Comparison of ENCODE assay signal across 13 cellular contexts in the genomic region with DNA sequence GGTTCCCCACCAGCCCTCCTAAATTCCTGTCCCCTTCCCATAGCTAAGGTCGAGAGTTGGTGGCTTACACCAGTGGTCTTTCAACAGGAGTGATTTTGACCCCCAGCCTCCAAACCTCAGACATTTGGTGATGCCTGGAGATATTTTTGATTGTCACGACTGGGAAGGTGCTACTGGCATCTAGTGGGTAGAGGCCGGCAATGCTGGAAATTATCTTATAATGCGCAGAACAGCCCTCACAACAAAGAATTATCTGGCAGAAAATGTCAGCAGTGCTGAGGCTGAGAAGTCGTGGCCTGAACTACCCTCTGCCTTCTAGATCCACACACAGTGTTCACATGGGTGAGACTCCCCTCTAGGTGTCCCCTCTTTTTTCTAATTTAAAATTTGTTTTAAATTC.
A peak's percentile ranks its signal among the peaks of the same experiment; 100 is the strongest.
DNase-seq lines count a peak whose midpoint lies in the region; ATAC-seq, FAIRE-seq and TF ChIP-seq lines count a peak whose summit lies in the region.
"Had no signal": no experiment of that assay in that cellular context is flagged by ENCODE, and none has a peak within 500 bp of the region (broad histone marks: within the 10 kb centered on the region; RNA-seq: fewer than 3 reads in every experiment).

No MANE protein-coding gene starts in this region.

- ATAC-seq in stimulated activated naive CD8-positive, alpha-beta T cell treated with anti-CD3 and anti-CD28 coated beads, Interleukin-15, Interleukin-2, amounts not matched to agents 100 U/mL and 50 U/mL, for 24 hours: no peak
- ATAC-seq: naive thymus-derived CD8-positive, alpha-beta T cell had no signal

- no peak overlapping the region for H3K9ac ChIP-seq in H1 (replicated peaks in 1 of 4; ENCODE audit: extremely low read depth in 1 of 4, low read depth in 3 of 4, low read length in 3 of 4)

- FAIRE-seq in H1 (lab: Jason Lieb, UNC): no peak

- no peak for TF ChIP-seq POLR2A in H1 (IDR thresholded peaks at IDR 0.05; ENCODE audit: control extremely low read depth in 1 of 2, low read depth in 2 of 2, low read length in 2 of 2)

- H2BK120ac ChIP-seq in H1 (replicated peaks; ENCODE audit: low read depth, low read length): no peak overlapping the region

- no peak for TF ChIP-seq EP300 in H1 (IDR thresholded peaks at IDR 0.05; ENCODE audit: borderline replicate concordance in 1 of 2, low read depth in 2 of 2, low read length in 2 of 2)

- H4K91ac ChIP-seq in H1 (replicated peaks; ENCODE audit: insufficient read length, low read length): no peak overlapping the region

- no peak overlapping the region for H4K5ac ChIP-seq in H1 (ENCODE audit: insufficient read length, low read depth, low read length)

- no peaks in the 10 kb centered on the region; a peak in 1 of 7 replicates for H3K4me1 ChIP-seq in H1 (replicated peaks in 1 of 4; ENCODE audit: control insufficient read depth in 3 of 4, insufficient read depth in 4 of 4, low read length in 3 of 4)
- H3K4me1 ChIP-seq: suprapubic skin had no signal

- no peaks in the 10 kb centered on the region for H4K20me1 ChIP-seq in H1 (replicated peaks in 1 of 2; ENCODE audit: control insufficient read depth in 1 of 2, insufficient read depth in 2 of 2, low read length in 2 of 2)

- H3K36me3 ChIP-seq in H1 (ENCODE audit: control insufficient read depth in 2 of 4, insufficient read depth in 4 of 4, low read length in 3 of 4): no peaks in the 10 kb centered on the region
- H3K36me3 ChIP-seq: suprapubic skin had no signal

- H2BK20ac ChIP-seq in H1 (ENCODE audit: low read length): no peak overlapping the region

- no peaks in the 10 kb centered on the region for H3K23me2 ChIP-seq in H1 (ENCODE audit: low read depth, low read length)

- 77% methylated on average over 5 of the region's 5 CpGs; no CpG with 5 or more reads in 1 of the 2 experiments for WGBS in H1 (ENCODE audit: extremely low coverage in 1 of 2, insufficient coverage in 1 of 2, insufficient read length in 1 of 2, insufficient replicate concordance in 2 of 2, low coverage in 1 of 2, low lambda C conversion rate in 2 of 2, missing lambda C conversion rate in 1 of 2), 2 experiments

- TF ChIP-seq RAD21 in H1 (IDR thresholded peaks at IDR 0.05 in 1 of 2, conservative IDR thresholded peaks at IDR 0.05 in 1 of 2; ENCODE audit: low read depth in 2 of 2, low read length in 2 of 2): peak; percentile 65 to 73

- intact Hi-C loops in dorsolateral prefrontal cortex (cut with DNase I): loop anchor here in 1 of 2 donors (10.0 kb wide), 2 partner anchors 596 to 746 kb away; a partner anchor contains a TSS

- POLR2A ChIA-PET in H1 (lab: Charles Lee; ENCODE audit: partially characterized antibody): no interaction called here

- H2AFZ ChIP-seq in H1 (ENCODE audit: low read length): no peak overlapping the region

- H3K14ac ChIP-seq in H1 (ENCODE audit: insufficient read length): no peak overlapping the region

- no peaks in the 10 kb centered on the region for H3K9me3 ChIP-seq in H1 (ENCODE audit: insufficient read depth in 2 of 2, low read depth in 1 of 2, low read length in 1 of 2)
- H3K9me3 ChIP-seq: suprapubic skin had no signal

- no peak overlapping the region for H2AK5ac ChIP-seq in H1 (ENCODE audit: low read depth, low read length)

- no peak overlapping the region for H3K18ac ChIP-seq in H1 (ENCODE audit: extremely low read depth, low read length)

- CTCF ChIA-PET in H1 (lab: Charles Lee; ENCODE audit: partially characterized antibody): interaction anchor here (0.7 to 2.3 kb wide), 2 partner anchors 15 to 515 kb away, joined by 3 to 8 read pairs; no protein-coding TSS in a partner anchor

- no peak overlapping the region for H2BK15ac ChIP-seq in H1 (ENCODE audit: low read length)

- no peak overlapping the region for H3K4me2 ChIP-seq in H1 (ENCODE audit: insufficient read depth in 1 of 2, low read depth in 2 of 2, low read length in 2 of 2)

- no peaks in the 10 kb centered on the region for H3K27me3 ChIP-seq in H1 (replicated peaks in 1 of 4; ENCODE audit: control insufficient read depth in 3 of 4, extremely low read depth in 1 of 4, insufficient read depth in 3 of 4, low read length in 3 of 4)
- peaks cover 0 to 5% (median 0%) of the 10 kb centered on the region in 45 donors for H3K27me3 ChIP-seq in dorsolateral prefrontal cortex
- H3K27me3 ChIP-seq: suprapubic skin had no signal

- peak; percentile 37 for DNase-seq in Daoy (ENCODE audit: low read depth)
- DNase-seq in MV-4-11 (lab: John Stamatoyannopoulos, UW): peak; percentile 16
- peak in 1 of 2 experiments; percentile 37 for DNase-seq in H1 (ENCODE audit: low read depth in 1 of 2, low spot score in 2 of 2)
- no peak for DNase-seq in NCI-H446 (lab: John Stamatoyannopoulos, UW)
- no peak for DNase-seq in dorsolateral prefrontal cortex
- no peak for DNase-seq in NCI-H526 (lab: John Stamatoyannopoulos, UW)
- no peak for DNase-seq in stimulated activated naive CD8-positive, alpha-beta T cell treated with anti-CD3 and anti-CD28 coated beads, Interleukin-15, Interleukin-2, amounts not matched to agents 100 U/mL and 50 U/mL, for 24 hours
- DNase-seq: DMS153; hippocampal formation; naive thymus-derived CD8-positive, alpha-beta T cell; stimulated activated CD4-positive, alpha-beta T cell treated with anti-CD3 and anti-CD28 coated beads, Interleukin-1b, Interleukin-23, amount 100 ng/mL, for 48 hours had no signal

- H3K4ac ChIP-seq in H1 (replicated peaks; ENCODE audit: insufficient read length, low read depth, low read length): no peak overlapping the region

- H2BK12ac ChIP-seq in H1 (ENCODE audit: low read depth, low read length): no peak overlapping the region

- no peak overlapping the region for H2BK5ac ChIP-seq in H1 (ENCODE audit: low read depth, low read length)

- no peaks in the 10 kb centered on the region for H3K79me2 ChIP-seq in H1 (ENCODE audit: control insufficient read depth in 1 of 2, insufficient read depth in 2 of 2, low read length in 2 of 2)

- no peaks in the 10 kb centered on the region; the same call in 1 of the 2 replicates for H3K79me1 ChIP-seq in H1 (ENCODE audit: low read depth, low read length)

- TF ChIP-seq CTCF in 22Rv1 (IDR thresholded peaks at IDR 0.05) (0 out of 2 replicates have a peak, but pooled peaks have one; percentile 22), H1 (IDR thresholded peaks at IDR 0.05; ENCODE audit: control extremely low read depth in 1 of 3, insufficient read depth in 1 of 3, low read depth in 1 of 3, low read length in 3 of 3) (peak in 2 of 3 experiments; percentile 30 to 31; a peak in 3 of 4 replicates), dorsolateral prefrontal cortex (IDR thresholded peaks at IDR 0.05 in 54 of 56, conservative IDR thresholded peaks at IDR 0.05 in 2 of 56; ENCODE audit: low read depth in 1 of 56, partially characterized antibody in 56 of 56) (peak in 20 of 56 donors; percentile 14 to 48 (median 28))

- H3K27ac ChIP-seq in 22Rv1 (no peak overlapping the region), H1 (ENCODE audit: low read depth, low read length) (no peak overlapping the region), dorsolateral prefrontal cortex (no peak overlapping the region)
- H3K27ac ChIP-seq: suprapubic skin had no signal

- H3K4me3 ChIP-seq in H1 (ENCODE audit: extremely low read depth in 1 of 4, insufficient read depth in 2 of 4, low read depth in 3 of 4, low read length in 4 of 4): no peak overlapping the region
- no peak overlapping the region for H3K4me3 ChIP-seq in dorsolateral prefrontal cortex
- H3K4me3 ChIP-seq: suprapubic skin had no signal

- no peak overlapping the region for H3K23ac ChIP-seq in H1 (ENCODE audit: insufficient read length)

- no peak overlapping the region for H3K56ac ChIP-seq in H1 (replicated peaks; ENCODE audit: insufficient read length, low read depth, low read length)

- H4K8ac ChIP-seq in H1 (ENCODE audit: extremely low read depth, insufficient read depth, low read length): no peak overlapping the region

TF ChIP-seq in H1, 55 proteins besides CTCF, POLR2A, EP300 and RAD21:
- no peak for TF ChIP-seq GABPA (IDR thresholded peaks at IDR 0.05; ENCODE audit: borderline replicate concordance, insufficient read depth, low read length)
- no peak for TF ChIP-seq KDM1A (IDR thresholded peaks at IDR 0.05; ENCODE audit: borderline replicate concordance, low read length)
TF ChIP-seq in H1: peak in this region for 0.

Comparison
In these comparisons a context has a peak if more than half of its experiments do, and no peak if none do; other contexts are left out.
1. DNase-seq: peak in Daoy (single experiment) and MV-4-11 (single experiment); none in NCI-H446 (0 of 2), dorsolateral prefrontal cortex (0 of 10), NCI-H526 (0 of 2) and stimulated activated naive CD8-positive, alpha-beta T cell treated with anti-CD3 and anti-CD28 coated beads, Interleukin-15, Interleukin-2, amounts not matched to agents 100 U/mL and 50 U/mL, for 24 hours (single experiment).